ENCODE assay signal across 8 cellular contexts in the genomic region with DNA sequence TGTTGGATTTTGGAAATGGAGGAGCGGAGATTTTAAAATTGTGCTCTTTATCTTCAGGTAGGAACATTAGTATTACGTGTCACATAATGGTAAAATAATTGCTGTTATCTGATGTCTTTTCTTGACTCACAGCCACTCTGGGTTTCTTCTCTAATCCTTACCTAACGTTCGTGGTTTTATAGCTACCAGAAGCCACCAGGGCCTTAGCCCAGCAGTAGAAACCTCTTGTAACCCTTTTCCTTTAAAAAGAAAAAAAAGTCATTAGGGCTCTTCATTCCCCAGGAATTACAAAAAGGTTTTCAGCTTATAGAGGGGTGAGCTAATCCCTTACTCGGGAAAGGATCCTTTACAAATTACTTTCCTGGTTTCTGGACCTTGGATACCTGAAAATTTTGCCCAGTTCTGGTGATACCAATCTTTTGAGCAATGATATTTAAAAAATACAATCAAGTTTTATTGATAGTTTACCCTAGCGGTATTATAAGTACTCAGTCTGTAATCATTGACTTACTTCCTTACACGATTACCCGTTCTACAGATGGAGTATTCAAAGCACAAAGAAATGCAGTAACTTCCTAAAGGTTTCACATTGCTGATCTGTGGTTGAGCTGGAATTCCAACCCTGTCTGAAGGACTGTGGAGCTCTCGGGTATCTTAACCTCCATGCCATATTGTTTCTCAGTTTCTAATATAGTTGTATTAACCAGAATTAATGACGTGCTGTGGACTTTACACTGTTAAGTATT.
DNase-seq lines count a peak whose midpoint lies in the region; ATAC-seq lines count a peak whose summit lies in the region.

No MANE protein-coding gene starts in this region.

- ATAC-seq in activated naive CD8-positive, alpha-beta T cell treated with anti-CD3 and anti-CD28 coated beads, Interleukin-2, amount 50 U/mL, for 24 hours: no peak
- no peak for ATAC-seq in stimulated activated naive CD8-positive, alpha-beta T cell treated with anti-CD3 and anti-CD28 coated beads, Interleukin-15, amount 100 ng/mL, for 72 hours
- ATAC-seq in HG03565 (IDR thresholded peaks at IDR 0.05; ENCODE audit: unreplicated experiment) (no peak), HG02981 (IDR thresholded peaks at IDR 0.05; ENCODE audit: unreplicated experiment) (no peak), GM19035 (IDR thresholded peaks at IDR 0.05; ENCODE audit: unreplicated experiment) (no peak)

- peak overlapping the region; percentile 95 for H3K4me3 ChIP-seq in ACC112 (ENCODE audit: low read depth, low read length)
- peak overlapping the region; percentile 90 for H3K4me3 ChIP-seq in HAP-1

- no peaks in the 10 kb centered on the region for H3K36me3 Mint-ChIP-seq in activated naive CD8-positive, alpha-beta T cell treated with anti-CD3 and anti-CD28 coated beads, Interleukin-2, amount 50 U/mL, for 24 hours (ENCODE audit: low read depth)

- H3K36me3 ChIP-seq in ACC112 (ENCODE audit: insufficient read depth, low read length): peaks cover 2% of the 10 kb centered on the region; the same call in 1 of the 2 replicates
- no peaks in the 10 kb centered on the region; the same call in none of the 2 replicates for H3K36me3 ChIP-seq in HAP-1 (replicated peaks)

- peaks cover 7% of the 10 kb centered on the region for H3K4me1 ChIP-seq in ACC112 (ENCODE audit: control insufficient read depth, insufficient read depth, low read length, unreplicated experiment)
- peaks cover 13% of the 10 kb centered on the region for H3K4me1 ChIP-seq in HAP-1

- peaks cover 26% of the 10 kb centered on the region for H3K79me2 ChIP-seq in ACC112 (ENCODE audit: control insufficient read depth, insufficient read depth, low read length, unreplicated experiment)

- H3K27me3 Mint-ChIP-seq in activated naive CD8-positive, alpha-beta T cell treated with anti-CD3 and anti-CD28 coated beads, Interleukin-2, amount 50 U/mL, for 24 hours: peaks cover 3% of the 10 kb centered on the region
- no peaks in the 10 kb centered on the region for H3K27me3 Mint-ChIP-seq in stimulated activated naive CD8-positive, alpha-beta T cell treated with anti-CD3 and anti-CD28 coated beads, Interleukin-15, amount 100 ng/mL, for 72 hours

- H3K27me3 ChIP-seq in ACC112 (ENCODE audit: insufficient read depth, low read length) (no peaks in the 10 kb centered on the region), HAP-1 (ENCODE audit: low read depth) (no peaks in the 10 kb centered on the region)

- peak in 1 of 2 experiments; percentile 58 for DNase-seq in HAP-1 (ENCODE audit: low spot score in 2 of 2)
- DNase-seq in activated naive CD8-positive, alpha-beta T cell treated with anti-CD3 and anti-CD28 coated beads, Interleukin-2, amount 50 U/mL, for 24 hours: no peak
- DNase-seq in inferior parietal cortex (ENCODE audit: extremely low spot score): peak; percentile 42
- DNase-seq in stimulated activated naive CD8-positive, alpha-beta T cell treated with anti-CD3 and anti-CD28 coated beads, Interleukin-15, amount 100 ng/mL, for 72 hours: no peak

- peak overlapping the region; percentile 84 for H3K4me3 Mint-ChIP-seq in activated naive CD8-positive, alpha-beta T cell treated with anti-CD3 and anti-CD28 coated beads, Interleukin-2, amount 50 U/mL, for 24 hours
- peak overlapping the region; percentile 95 to 99 for H3K4me3 Mint-ChIP-seq in stimulated activated naive CD8-positive, alpha-beta T cell treated with anti-CD3 and anti-CD28 coated beads, Interleukin-15, amount 100 ng/mL, for 72 hours

- no peaks in the 10 kb centered on the region for H3K9me3 ChIP-seq in HAP-1

- peaks cover 37% of the 10 kb centered on the region for H3K4me1 Mint-ChIP-seq in activated naive CD8-positive, alpha-beta T cell treated with anti-CD3 and anti-CD28 coated beads, Interleukin-2, amount 50 U/mL, for 24 hours
- peaks cover 32% of the 10 kb centered on the region for H3K4me1 Mint-ChIP-seq in stimulated activated naive CD8-positive, alpha-beta T cell treated with anti-CD3 and anti-CD28 coated beads, Interleukin-15, amount 100 ng/mL, for 72 hours

- in situ Hi-C loops in HAP-1 (cut with MboI; ENCODE audit: low sequenced_read_pairs): no loop called here

- H2AFZ ChIP-seq in ACC112 (ENCODE audit: low read length, unreplicated experiment): no peak overlapping the region

- H3K27ac Mint-ChIP-seq in activated naive CD8-positive, alpha-beta T cell treated with anti-CD3 and anti-CD28 coated beads, Interleukin-2, amount 50 U/mL, for 24 hours: peak overlapping the region; percentile 88
- H3K27ac Mint-ChIP-seq in stimulated activated naive CD8-positive, alpha-beta T cell treated with anti-CD3 and anti-CD28 coated beads, Interleukin-15, amount 100 ng/mL, for 72 hours: no peak overlapping the region

- peak overlapping the region; percentile 99 for H3K27ac ChIP-seq in ACC112 (ENCODE audit: low read depth, low read length)

- no peaks in the 10 kb centered on the region for H3K9me3 Mint-ChIP-seq in activated naive CD8-positive, alpha-beta T cell treated with anti-CD3 and anti-CD28 coated beads, Interleukin-2, amount 50 U/mL, for 24 hours
- H3K9me3 Mint-ChIP-seq in stimulated activated naive CD8-positive, alpha-beta T cell treated with anti-CD3 and anti-CD28 coated beads, Interleukin-15, amount 100 ng/mL, for 72 hours: no peaks in the 10 kb centered on the region
